Comparison of ENCODE assay signal across 12 cellular contexts in genomic region chr21:45202889-45203288, GRCh38.
"Had no signal": no experiment of that assay in that cellular context is flagged by ENCODE, and none has a peak within 500 bp of the region (broad histone marks: within the 10 kb centered on the region; RNA-seq: fewer than 3 reads in every experiment).

No MANE protein-coding gene starts in this region.

- H3K4me3 ChIP-seq: hepatocyte, skin epidermis, transverse colon had no signal

- H3K4me3 Mint-ChIP-seq: activated CD4-positive, alpha-beta memory T cell treated with anti-CD3 and anti-CD28 coated beads for 36 hours; dendritic cell treated with granulocyte-macrophage colony-stimulating factor and Interleukin-4, amounts not matched to agents 40 ng/mL and 50 ng/mL, for 4 days; neural crest cell had no signal

- H3K4me1 Mint-ChIP-seq: neural crest cell had no signal

- H3K9me3 ChIP-seq: transverse colon had no signal

- H3K27ac Mint-ChIP-seq: activated CD4-positive, alpha-beta memory T cell treated with anti-CD3 and anti-CD28 coated beads for 36 hours; dendritic cell treated with granulocyte-macrophage colony-stimulating factor and Interleukin-4, amounts not matched to agents 40 ng/mL and 50 ng/mL, for 4 days had no signal

- H3K36me3 ChIP-seq: transverse colon had no signal

- DNase-seq: activated CD4-positive, alpha-beta memory T cell treated with anti-CD3 and anti-CD28 coated beads for 36 hours; activated CD4-positive, CD25-positive, alpha-beta regulatory T cell treated with anti-CD3 and anti-CD28 coated beads, Interleukin-2, amount 50 U/mL, for 72 hours; activated naive CD4-positive, alpha-beta T cell treated with Interleukin-2 at 50 U/mL for 16 hours; kidney glomerular epithelial cell; retina; SW 1271; transverse colon had no signal

- H3K27me3 Mint-ChIP-seq: activated CD4-positive, alpha-beta memory T cell treated with anti-CD3 and anti-CD28 coated beads for 36 hours had no signal

- H3K27ac ChIP-seq: hepatocyte, parathyroid adenoma, skin epidermis, transverse colon had no signal

- H3K9ac ChIP-seq: parathyroid adenoma had no signal

- H3K9me3 Mint-ChIP-seq: activated CD4-positive, alpha-beta memory T cell treated with anti-CD3 and anti-CD28 coated beads for 36 hours; dendritic cell treated with granulocyte-macrophage colony-stimulating factor and Interleukin-4, amounts not matched to agents 40 ng/mL and 50 ng/mL, for 4 days; neural crest cell had no signal
